Comparison of ENCODE assay signal across 16 cellular contexts in the genomic region with DNA sequence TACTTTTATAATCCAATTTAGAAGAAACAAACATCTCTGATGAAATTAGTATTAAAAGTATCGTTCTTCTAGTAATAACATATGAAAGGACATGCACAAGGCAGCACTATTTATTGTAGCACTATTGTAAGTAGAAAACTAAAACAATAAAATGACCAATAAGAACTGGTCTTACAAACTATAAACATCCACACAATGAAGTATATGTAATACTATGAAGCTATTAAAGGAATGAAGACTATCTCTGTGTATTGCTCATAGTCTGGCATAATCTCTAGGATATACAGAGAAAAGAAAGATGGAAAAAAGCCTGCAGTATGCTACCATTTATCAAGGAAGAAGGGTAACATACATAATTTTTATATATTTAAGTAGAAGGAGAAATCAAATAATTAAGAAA. TPM values are rescaled to one million over a fixed set of nuclear protein-coding genes. Genes with fewer than 3 reads are reported as not detected.
A peak's percentile ranks its signal among the peaks of the same experiment; 100 is the strongest.
DNase-seq lines count a peak whose midpoint lies in the region; ATAC-seq, FAIRE-seq and TF ChIP-seq lines count a peak whose summit lies in the region.
"Had no signal": no experiment of that assay in that cellular context is flagged by ENCODE, and none has a peak within 500 bp of the region (broad histone marks: within the 10 kb centered on the region; RNA-seq: fewer than 3 reads in every experiment).

No MANE protein-coding gene starts in this region.

- H3K36me3 Mint-ChIP-seq in Calu3 (ENCODE audit: insufficient read depth, unreplicated experiment), result peaks cover 18% of the 10 kb centered on the region
- H3K36me3 Mint-ChIP-seq in T-helper 2 cell treated with Interferon-gamma antibody and Interleukin-4, amounts not matched to agents 5 μg/mL and 100 μg/mL, for 36 hours (ENCODE audit: low read depth), result no peaks in the 10 kb centered on the region
- H3K36me3 Mint-ChIP-seq: CD8-positive, alpha-beta memory T cell had no signal

- DNase-seq in Calu3 (no peak), adipocyte (ENCODE audit: low read depth) (peak; percentile 22), frontal cortex (ENCODE audit: low spot score in 2 of 2) (no peak), pancreas (no peak), occipital lobe (lab: John Stamatoyannopoulos, UW) (no peak)
- DNase-seq in T-helper 2 cell treated with Interferon-gamma antibody and Interleukin-4, amounts not matched to agents 5 μg/mL and 100 μg/mL, for 36 hours (ENCODE audit: low spot score), result no peak
- DNase-seq: AML-193; Caco-2; CD8-positive, alpha-beta memory T cell; DMS53; HCEC 1CT; HFFc6 had no signal

- CTCF ChIA-PET in Calu3 (lab: Charles Lee), result no interaction called here

- no peak overlapping the region for H3K27ac ChIP-seq in pancreas
- H3K27ac ChIP-seq: 22Rv1, BLaER1 had no signal

- H3K9me3 ChIP-seq in adipocyte (ENCODE audit: control insufficient read depth, low read length), result no peaks in the 10 kb centered on the region
- H3K9me3 ChIP-seq in pancreas, result no peaks in the 10 kb centered on the region
- H3K9me3 ChIP-seq: BLaER1, Caco-2 had no signal

- H3K4me3 ChIP-seq in adipocyte (ENCODE audit: low read length) (no peak overlapping the region), pancreas (no peak overlapping the region)
- H3K4me3 ChIP-seq: BLaER1 had no signal

- H3K27me3 ChIP-seq in adipocyte (replicated peaks; ENCODE audit: control insufficient read depth, insufficient read depth, low read length), result no peaks in the 10 kb centered on the region
- no peaks in the 10 kb centered on the region for H3K27me3 ChIP-seq in pancreas
- H3K27me3 ChIP-seq: BLaER1 had no signal

- H3K27me3 Mint-ChIP-seq in Calu3 (ENCODE audit: unreplicated experiment), result no peaks in the 10 kb centered on the region
- H3K27me3 Mint-ChIP-seq in T-helper 2 cell treated with Interferon-gamma antibody and Interleukin-4, amounts not matched to agents 5 μg/mL and 100 μg/mL, for 36 hours (ENCODE audit: low read depth), result no peaks in the 10 kb centered on the region
- H3K27me3 Mint-ChIP-seq: CD8-positive, alpha-beta memory T cell had no signal

- TF ChIP-seq CTCF in Calu3 (IDR thresholded peaks at IDR 0.05; ENCODE audit: unreplicated experiment) (no peak), pancreas (IDR thresholded peaks at IDR 0.05) (no peak)

- H3K9ac ChIP-seq in adipocyte (ENCODE audit: low read length), result no peak overlapping the region
- H3K9ac ChIP-seq: BLaER1 had no signal

- peak overlapping the region; percentile 55 for H3K27ac Mint-ChIP-seq in Calu3 (ENCODE audit: unreplicated experiment)
- no peak overlapping the region for H3K27ac Mint-ChIP-seq in T-helper 2 cell treated with Interferon-gamma antibody and Interleukin-4, amounts not matched to agents 5 μg/mL and 100 μg/mL, for 36 hours
- H3K27ac Mint-ChIP-seq: CD8-positive, alpha-beta memory T cell; HFFc6 had no signal

- H3K9me3 Mint-ChIP-seq in Calu3 (ENCODE audit: low read depth, unreplicated experiment), result no peaks in the 10 kb centered on the region
- H3K9me3 Mint-ChIP-seq in T-helper 2 cell treated with Interferon-gamma antibody and Interleukin-4, amounts not matched to agents 5 μg/mL and 100 μg/mL, for 36 hours, result no peaks in the 10 kb centered on the region
- H3K9me3 Mint-ChIP-seq: HFFc6 had no signal

- no TSS peak for BruUV-seq in Calu3 (replicated peaks; lab: Mats Ljungman, UMichigan)

- H3K4me3 Mint-ChIP-seq in Calu3 (ENCODE audit: low read depth, unreplicated experiment), result no peak overlapping the region
- H3K4me3 Mint-ChIP-seq in T-helper 2 cell treated with Interferon-gamma antibody and Interleukin-4, amounts not matched to agents 5 μg/mL and 100 μg/mL, for 36 hours, result no peak overlapping the region
- H3K4me3 Mint-ChIP-seq: CD8-positive, alpha-beta memory T cell; HFFc6 had no signal

- FAIRE-seq in frontal cortex (lab: Jason Lieb, UNC) (peak; percentile 15), pancreas (lab: Jason Lieb, UNC) (peak; percentile 41)
- FAIRE-seq: H1 had no signal

- WGBS in pancreas, 2 donors, result 95 to 98% methylated on average over 1 of the region's 1 CpG

- peaks cover 29% of the 10 kb centered on the region for H3K4me1 Mint-ChIP-seq in Calu3 (ENCODE audit: low read depth, unreplicated experiment)
- no peaks in the 10 kb centered on the region for H3K4me1 Mint-ChIP-seq in T-helper 2 cell treated with Interferon-gamma antibody and Interleukin-4, amounts not matched to agents 5 μg/mL and 100 μg/mL, for 36 hours (ENCODE audit: low read depth)
- H3K4me1 Mint-ChIP-seq: CD8-positive, alpha-beta memory T cell had no signal

- no peaks in the 10 kb centered on the region for H3K36me3 ChIP-seq in adipocyte (ENCODE audit: control insufficient read depth, insufficient read depth, low read length, severe bottlenecking)
- H3K36me3 ChIP-seq in pancreas, result no peaks in the 10 kb centered on the region
- H3K36me3 ChIP-seq: BLaER1 had no signal

- ATAC-seq in pancreas (no peak), GM19324 (IDR thresholded peaks at IDR 0.05; ENCODE audit: low FRiP score, unreplicated experiment) (no peak)

- H3K4me1 ChIP-seq in adipocyte (ENCODE audit: control insufficient read depth, insufficient read depth, low read length) (peaks cover 7% of the 10 kb centered on the region), pancreas (peaks cover 11 to 16% (median 13%) of the 10 kb centered on the region in 3 donors)
- H3K4me1 ChIP-seq: BLaER1 had no signal

- intact Hi-C loops in Calu3 (cut with micrococcal nuclease; ENCODE audit: unreplicated experiment) (loop anchor here (10.0 kb wide), 1 partner anchor 146 kb away; no protein-coding TSS in a partner anchor), pancreas (cut with DNase I) (no loop called here)

RNA-seq across cellular contexts. Expression of a gene that starts 16.7 kb away (rescaled TPM):
- total RNA-seq in Calu3 (2022) (13.9 and 18.3 TPM in 2 replicates), frontal cortex (14.3 TPM), pancreas (1 to 10 TPM; 1.8 to 7.9 (median 2.6) TPM), occipital lobe (17.3 TPM)
- 1 to 10 TPM; 1.3 to 2.9 TPM for polyA plus RNA-seq in pancreas
